9 cellular contexts compared by ENCODE assay signal in the genomic region with DNA sequence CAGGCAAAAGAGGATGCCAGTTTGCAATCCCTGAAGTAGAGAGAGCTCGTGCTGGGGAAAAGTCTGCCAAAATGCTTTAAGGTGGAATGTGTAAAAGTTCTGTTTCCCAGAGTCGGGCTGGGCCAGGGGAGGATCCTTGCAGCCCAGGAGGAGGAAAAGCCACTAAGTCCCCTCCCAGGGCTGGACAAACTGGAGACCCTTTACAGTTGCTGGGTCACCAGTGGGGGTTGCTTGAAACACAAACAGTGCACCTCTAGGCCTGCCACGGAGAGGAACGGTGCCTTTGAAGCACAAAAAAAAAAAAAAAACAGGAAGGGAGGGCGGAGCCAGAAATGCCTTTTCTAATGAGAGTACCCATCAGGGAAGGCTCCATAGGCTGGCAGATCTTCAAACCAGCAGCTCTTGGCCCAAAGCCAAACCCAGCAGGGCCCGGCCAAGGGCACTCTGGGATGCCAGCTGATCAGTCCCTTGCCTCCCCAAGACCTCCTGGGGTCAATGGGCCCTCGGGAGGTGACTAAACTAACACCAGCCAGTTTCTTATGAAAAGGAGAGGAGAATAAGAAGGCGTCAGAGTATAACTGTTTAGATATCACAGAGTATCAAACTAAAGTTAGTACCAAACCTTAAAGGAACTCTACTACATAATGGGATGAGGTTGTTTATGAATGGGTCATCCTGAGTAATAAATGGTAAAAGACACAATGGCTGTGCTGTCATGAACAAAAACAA. TPM values are rescaled to one million over a fixed set of nuclear protein-coding genes. Genes with fewer than 3 reads are reported as not detected.
DNase-seq lines count a peak whose midpoint lies in the region; ATAC-seq and TF ChIP-seq lines count a peak whose summit lies in the region.
"Had no signal": no experiment of that assay in that cellular context is flagged by ENCODE, and none has a peak within 500 bp of the region (broad histone marks: within the 10 kb centered on the region; RNA-seq: fewer than 3 reads in every experiment).

No MANE protein-coding gene starts in this region.

- TF ChIP-seq CTCF in prostate gland (IDR thresholded peaks at IDR 0.05), result no peak

- H3K27me3 ChIP-seq in right cardiac atrium (ENCODE audit: control insufficient read depth, insufficient read depth) (no peaks in the 10 kb centered on the region), prostate gland (replicated peaks; ENCODE audit: insufficient read depth) (no peaks in the 10 kb centered on the region)

- peak overlapping the region; percentile 45 for H3K4me3 ChIP-seq in right cardiac atrium (ENCODE audit: low read length)
- H3K4me3 ChIP-seq in prostate gland, result peak overlapping the region; percentile 17 to 25

- no peaks in the 10 kb centered on the region for H3K36me3 ChIP-seq in prostate gland

- DNase-seq in NCI-H1694 (lab: John Stamatoyannopoulos, UW) (peak; percentile 47), NCI-H1694 treated with DMSO at 0.1 percent for 48 hours (lab: John Stamatoyannopoulos, UW) (no peak), LHCN-M2 (ENCODE audit: low read depth) (peak; percentile 97), SHP77 (lab: John Stamatoyannopoulos, UW) (peak; percentile 91 to 94), astrocyte of the hippocampus (ENCODE audit: low read depth, low spot score) (peak; percentile 89), right cardiac atrium (peak; percentile 81 to 91 (median 91)), prostate gland (ENCODE audit: low spot score) (peak; percentile 57)

- H3K27ac ChIP-seq in right cardiac atrium (ENCODE audit: low read length) (peak overlapping the region; percentile 98), prostate gland (peak overlapping the region; percentile 74 to 79)
- H3K27ac ChIP-seq: 22Rv1 had no signal

- H3K4me1 ChIP-seq in right cardiac atrium (ENCODE audit: control insufficient read depth, insufficient read depth, low read length), result no peaks in the 10 kb centered on the region
- H3K4me1 ChIP-seq in prostate gland (replicated peaks), result no peaks in the 10 kb centered on the region

- WGBS in right cardiac atrium, result 11% methylated on average over 8 of the region's 8 CpGs
- 5% methylated on average over 8 of the region's 8 CpGs for WGBS in prostate gland

- H3K9me3 ChIP-seq in right cardiac atrium (ENCODE audit: control insufficient read depth, low read length) (no peaks in the 10 kb centered on the region), prostate gland (no peaks in the 10 kb centered on the region)

- TF ChIP-seq POLR2A in prostate gland (IDR thresholded peaks at IDR 0.05), result no peak

- ATAC-seq in right cardiac atrium (peak; percentile 75 to 84), GM18519 (IDR thresholded peaks at IDR 0.05; ENCODE audit: low FRiP score, unreplicated experiment) (no peak)

- intact Hi-C loops in right cardiac atrium (cut with DNase I) (no loop called here), prostate gland (cut with DNase I) (no loop called here)

RNA-seq across cellular contexts. Expression of a gene that starts 23.7 kb away (rescaled TPM):
- total RNA-seq in LHCN-M2 (2014; rRNA removed) (412 and 438 TPM in 2 replicates), right cardiac atrium (100 to 1,000 TPM; 215 to 449 (median 319) TPM), prostate gland (100 to 1,000 TPM; 564 to 620 TPM)
- polyA plus RNA-seq in LHCN-M2 (2012), result 309 TPM
- 287 TPM for polyA plus RNA-seq in right cardiac atrium
